ENCODE assay signal across 14 cellular contexts in the genomic region with DNA sequence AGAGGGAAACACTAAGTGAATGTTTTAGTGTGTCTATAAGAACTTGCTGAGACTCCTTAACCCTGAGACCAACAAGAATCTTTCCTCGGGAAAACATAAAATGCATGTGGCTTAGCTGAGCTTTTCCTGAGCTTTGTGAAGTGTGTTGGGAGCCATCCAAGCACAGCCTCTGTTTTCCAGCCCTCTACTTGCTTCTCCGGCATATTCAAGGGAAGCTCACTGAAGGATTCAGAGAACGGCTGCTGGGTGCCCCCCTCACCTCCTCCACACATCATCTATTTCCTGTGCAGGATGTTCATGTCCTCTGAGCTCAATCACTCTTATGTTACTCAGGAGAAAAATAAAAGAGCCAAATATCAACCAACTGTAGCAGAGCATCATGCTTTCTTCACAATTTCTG.
DNase-seq lines count a peak whose midpoint lies in the region; ATAC-seq and TF ChIP-seq lines count a peak whose summit lies in the region.
"Had no signal": no experiment of that assay in that cellular context is flagged by ENCODE, and none has a peak within 500 bp of the region (broad histone marks: within the 10 kb centered on the region; RNA-seq: fewer than 3 reads in every experiment).

No MANE protein-coding gene starts in this region.

- no peak overlapping the region for H3K9ac ChIP-seq in rectal smooth muscle tissue (ENCODE audit: low read length)

- no peak overlapping the region for H3K27ac ChIP-seq in CD4-positive, alpha-beta T cell (ENCODE audit: low read depth, low read length)
- H3K27ac ChIP-seq in rectal smooth muscle tissue (ENCODE audit: low read depth, low read length) = peak overlapping the region; percentile 15
- H3K27ac ChIP-seq in A673 (ENCODE audit: low read depth, low read length, poor library complexity, severe bottlenecking) = no peak overlapping the region
- H3K27ac ChIP-seq: neutrophil had no signal

- H3K4me1 Mint-ChIP-seq in CD4-positive, alpha-beta T cell (ENCODE audit: low read depth) = peaks cover 33% of the 10 kb centered on the region
- H3K4me1 Mint-ChIP-seq: IgD-negative memory B cell; stimulated activated memory B cell treated with anti-CD40 and anti-IgM and Interleukin-4, amounts not matched to agents 10 μg/mL and 1 μg/mL and 100 μg/mL, for 72 hours had no signal

- CTCF ChIA-PET in CD4-positive, alpha-beta T cell (lab: Charles Lee) = interaction anchor here (0.6 to 1.6 kb wide), 3 partner anchors 16 to 230 kb away, joined by 3 to 4 read pairs (median 4); no protein-coding TSS in a partner anchor
- CTCF ChIA-PET in A673 (lab: Charles Lee) = no interaction called here

- intact Hi-C loops in CD4-positive, alpha-beta T cell (cut with DNase I, micrococcal nuclease) = loop anchor here (2.0 to 10.0 kb wide), 3 partner anchors 146 to 592 kb away; no protein-coding TSS in a partner anchor
- intact Hi-C loops in A673 (cut with micrococcal nuclease; ENCODE audit: unreplicated experiment) = loop anchor here (5.0 to 10.0 kb wide), 3 partner anchors 226 to 589 kb away; no protein-coding TSS in a partner anchor

- H3K4me3 Mint-ChIP-seq in CD4-positive, alpha-beta T cell = no peak overlapping the region
- H3K4me3 Mint-ChIP-seq: IgD-negative memory B cell; stimulated activated memory B cell treated with anti-CD40 and anti-IgM and Interleukin-4, amounts not matched to agents 10 μg/mL and 1 μg/mL and 100 μg/mL, for 72 hours had no signal

- H3K27me3 ChIP-seq in CD4-positive, alpha-beta T cell (ENCODE audit: control insufficient read depth, insufficient read depth, low read length) = no peaks in the 10 kb centered on the region
- H3K27me3 ChIP-seq in rectal smooth muscle tissue (ENCODE audit: control insufficient read depth, insufficient read depth, low read length) = no peaks in the 10 kb centered on the region
- H3K27me3 ChIP-seq in A673 (replicated peaks; ENCODE audit: insufficient read depth, low read depth, low read length, poor library complexity) = no peaks in the 10 kb centered on the region
- H3K27me3 ChIP-seq: neutrophil had no signal

- no peaks in the 10 kb centered on the region for H3K36me3 ChIP-seq in rectal smooth muscle tissue (ENCODE audit: control insufficient read depth, insufficient read depth, low read length)
- no peaks in the 10 kb centered on the region for H3K36me3 ChIP-seq in A673 (ENCODE audit: insufficient read depth, low read length, poor library complexity, severe bottlenecking)
- H3K36me3 ChIP-seq: neutrophil had no signal

- H3K4me3 ChIP-seq in fibroblast of the aortic adventitia (ENCODE audit: low read depth, low read length) = no peak overlapping the region
- H3K4me3 ChIP-seq in rectal smooth muscle tissue (ENCODE audit: low read length) = no peak overlapping the region
- H3K4me3 ChIP-seq in A673 (ENCODE audit: low read depth, low read length, poor library complexity, severe bottlenecking) = no peak overlapping the region

- peak in 1 of 10 experiments; percentile 4 for DNase-seq in CD4-positive, alpha-beta T cell
- peak; percentile 14 for DNase-seq in UCSD-AML1 (lab: John Stamatoyannopoulos, UW; ENCODE audit: unreplicated experiment)
- DNase-seq in fibroblast of the aortic adventitia (ENCODE audit: low read depth) = peak; percentile 53
- no peak for DNase-seq in COR-L47 (lab: John Stamatoyannopoulos, UW)
- DNase-seq in A673 (ENCODE audit: low spot score) = no peak
- no peak for DNase-seq in NK-92 (lab: John Stamatoyannopoulos, UW; ENCODE audit: unreplicated experiment)
- DNase-seq: activated CD8-positive, alpha-beta memory T cell treated with anti-CD3 and anti-CD28 coated beads for 24 hours; DMS153; stimulated activated CD4-positive, alpha-beta T cell treated with anti-CD3 and anti-CD28 coated beads, Interleukin-2, amount 100 ng/mL, for 24 hours had no signal

- H3K27me3 Mint-ChIP-seq in CD4-positive, alpha-beta T cell = no peaks in the 10 kb centered on the region
- H3K27me3 Mint-ChIP-seq: stimulated activated memory B cell treated with anti-CD40 and anti-IgM and Interleukin-4, amounts not matched to agents 10 μg/mL and 1 μg/mL and 100 μg/mL, for 72 hours had no signal

- H3K36me3 Mint-ChIP-seq in CD4-positive, alpha-beta T cell (ENCODE audit: low read depth) = peaks cover 41% of the 10 kb centered on the region
- H3K36me3 Mint-ChIP-seq: IgD-negative memory B cell; stimulated activated memory B cell treated with anti-CD40 and anti-IgM and Interleukin-4, amounts not matched to agents 10 μg/mL and 1 μg/mL and 100 μg/mL, for 72 hours had no signal

- no TSS peak for BruUV-seq in A673 (replicated peaks; lab: Mats Ljungman, UMichigan)

- TF ChIP-seq CTCF in CD4-positive, alpha-beta T cell (IDR thresholded peaks at IDR 0.05) = no peak
- TF ChIP-seq CTCF in fibroblast of the aortic adventitia (IDR thresholded peaks at IDR 0.05; ENCODE audit: insufficient read depth, low read length) (no peak), A673 (conservative IDR thresholded peaks at IDR 0.05; ENCODE audit: low read depth, low read length) (no peak)

- peaks cover 22% of the 10 kb centered on the region for H3K4me1 ChIP-seq in rectal smooth muscle tissue (ENCODE audit: control insufficient read depth, insufficient read depth, low read length)
- H3K4me1 ChIP-seq in A673 (ENCODE audit: insufficient read depth, low read length, poor library complexity, severe bottlenecking) = no peaks in the 10 kb centered on the region

- POLR2A ChIA-PET in CD4-positive, alpha-beta T cell (lab: Charles Lee) = interaction anchor here (0.6 to 1.4 kb wide), 3 partner anchors 47 to 718 kb away, joined by 3 to 5 read pairs (median 4); partner anchors contain the start of gene INPP4B
- POLR2A ChIA-PET in A673 (lab: Charles Lee; ENCODE audit: low non-redundant PET) = no interaction called here

- H3K9me3 ChIP-seq in CD4-positive, alpha-beta T cell (ENCODE audit: control insufficient read depth, low read length) = no peaks in the 10 kb centered on the region
- no peaks in the 10 kb centered on the region for H3K9me3 ChIP-seq in A673 (ENCODE audit: low read depth, low read length, poor library complexity, severe bottlenecking)
- H3K9me3 ChIP-seq: neutrophil had no signal

- H3K27ac Mint-ChIP-seq in CD4-positive, alpha-beta T cell = no peak overlapping the region
- H3K27ac Mint-ChIP-seq: IgD-negative memory B cell; stimulated activated memory B cell treated with anti-CD40 and anti-IgM and Interleukin-4, amounts not matched to agents 10 μg/mL and 1 μg/mL and 100 μg/mL, for 72 hours had no signal

- no peaks in the 10 kb centered on the region for H3K9me3 Mint-ChIP-seq in CD4-positive, alpha-beta T cell
- H3K9me3 Mint-ChIP-seq: IgD-negative memory B cell; stimulated activated memory B cell treated with anti-CD40 and anti-IgM and Interleukin-4, amounts not matched to agents 10 μg/mL and 1 μg/mL and 100 μg/mL, for 72 hours had no signal

- peak; percentile 49 for ATAC-seq in CD4-positive, alpha-beta T cell (ENCODE audit: poor library complexity)
- ATAC-seq in GM21367 (IDR thresholded peaks at IDR 0.05; ENCODE audit: unreplicated experiment) = no peak
- ATAC-seq: stimulated activated memory B cell treated with anti-CD40 and anti-IgM and Interleukin-4, amounts not matched to agents 10 μg/mL and 1 μg/mL and 100 μg/mL, for 72 hours had no signal

Comparison
In these comparisons a context has a peak if more than half of its experiments do, and no peak if none do; other contexts are left out.
1. DNase-seq: peak in UCSD-AML1 (single experiment) and fibroblast of the aortic adventitia (single experiment); none in COR-L47 (single experiment), A673 (single experiment) and NK-92 (single experiment).